18 cellular contexts compared by ENCODE assay signal in genomic region chr16:83789642-83790401, GRCh38. TPM values are rescaled to one million over a fixed set of nuclear protein-coding genes. Genes with fewer than 3 reads are reported as not detected.
DNase-seq lines count a peak whose midpoint lies in the region; ATAC-seq and TF ChIP-seq lines count a peak whose summit lies in the region.
"Had no signal": no experiment of that assay in that cellular context is flagged by ENCODE, and none has a peak within 500 bp of the region (broad histone marks: within the 10 kb centered on the region; RNA-seq: fewer than 3 reads in every experiment).

No MANE protein-coding gene starts in this region.

- H3K27me3 Mint-ChIP-seq in activated T-helper 17 cell treated with anti-CD3 and anti-CD28 coated beads, Interleukin-2, amount 50 U/mL, for 72 hours = peaks cover 17% of the 10 kb centered on the region
- peaks cover 4% of the 10 kb centered on the region for H3K27me3 Mint-ChIP-seq in glutamatergic neuron (ENCODE audit: unreplicated experiment)
- H3K27me3 Mint-ChIP-seq: CD4-positive, CD25-positive, alpha-beta regulatory T cell had no signal

- H3K27me3 ChIP-seq in Loucy (ENCODE audit: insufficient read depth, low read length, poor library complexity, severe bottlenecking) = no peaks in the 10 kb centered on the region

- no peaks in the 10 kb centered on the region for H3K36me3 Mint-ChIP-seq in activated T-helper 17 cell treated with anti-CD3 and anti-CD28 coated beads, Interleukin-2, amount 50 U/mL, for 72 hours (ENCODE audit: low read depth)
- peaks cover 5% of the 10 kb centered on the region for H3K36me3 Mint-ChIP-seq in glutamatergic neuron (ENCODE audit: unreplicated experiment)
- H3K36me3 Mint-ChIP-seq: CD4-positive, CD25-positive, alpha-beta regulatory T cell had no signal

- H3F3A ChIP-seq in Loucy (ENCODE audit: low read depth) = no peaks in the 10 kb centered on the region

- no peak overlapping the region for H3K4me2 ChIP-seq in Loucy (ENCODE audit: low read depth, low read length, poor library complexity, severe bottlenecking)
- H3K4me2 ChIP-seq: GM23338 had no signal

- H3K9me2 ChIP-seq in Loucy (replicated peaks; ENCODE audit: low read depth, low read length) = no peaks in the 10 kb centered on the region

- H3K36me3 ChIP-seq in Loucy (ENCODE audit: insufficient read depth, low read length) = no peaks in the 10 kb centered on the region
- H3K36me3 ChIP-seq: BE2C had no signal

- ATAC-seq in GM21717 (IDR thresholded peaks at IDR 0.05; ENCODE audit: unreplicated experiment) (peak; percentile 59), GM21447 (IDR thresholded peaks at IDR 0.05; ENCODE audit: unreplicated experiment) (no peak)
- ATAC-seq in activated T-helper 17 cell treated with anti-CD3 and anti-CD28 coated beads, Interleukin-2, amount 50 U/mL, for 72 hours (replicated peaks) = peak; percentile 62
- ATAC-seq: GM23338 had no signal

- no peaks in the 10 kb centered on the region for H3K9me3 Mint-ChIP-seq in activated T-helper 17 cell treated with anti-CD3 and anti-CD28 coated beads, Interleukin-2, amount 50 U/mL, for 72 hours
- H3K9me3 Mint-ChIP-seq in glutamatergic neuron (ENCODE audit: unreplicated experiment) = peaks cover 2% of the 10 kb centered on the region

- H3K4me1 Mint-ChIP-seq in activated T-helper 17 cell treated with anti-CD3 and anti-CD28 coated beads, Interleukin-2, amount 50 U/mL, for 72 hours = no peaks in the 10 kb centered on the region
- H3K4me1 Mint-ChIP-seq in glutamatergic neuron (ENCODE audit: low read depth, unreplicated experiment) = peaks cover 7% of the 10 kb centered on the region

- no peak overlapping the region for H3K4me3 Mint-ChIP-seq in activated T-helper 17 cell treated with anti-CD3 and anti-CD28 coated beads, Interleukin-2, amount 50 U/mL, for 72 hours
- no peak overlapping the region for H3K4me3 Mint-ChIP-seq in glutamatergic neuron (ENCODE audit: unreplicated experiment)
- H3K4me3 Mint-ChIP-seq: CD4-positive, CD25-positive, alpha-beta regulatory T cell; CD8-positive, alpha-beta memory T cell; GM23338 had no signal

- no peaks in the 10 kb centered on the region for H4K20me1 ChIP-seq in Loucy (ENCODE audit: insufficient read depth, low read length, poor library complexity, severe bottlenecking)

- H3K27ac Mint-ChIP-seq in activated T-helper 17 cell treated with anti-CD3 and anti-CD28 coated beads, Interleukin-2, amount 50 U/mL, for 72 hours = no peak overlapping the region
- no peak overlapping the region for H3K27ac Mint-ChIP-seq in glutamatergic neuron (ENCODE audit: unreplicated experiment)
- H3K27ac Mint-ChIP-seq: CD4-positive, CD25-positive, alpha-beta regulatory T cell; CD8-positive, alpha-beta memory T cell; GM23338 had no signal

- peaks cover 24% of the 10 kb centered on the region for H3K4me1 ChIP-seq in Loucy (ENCODE audit: insufficient read depth, low read length, poor library complexity, severe bottlenecking)
- H3K4me1 ChIP-seq: BE2C had no signal

- peak overlapping the region; percentile 52 for H3K9ac ChIP-seq in Loucy (ENCODE audit: low read depth, low read length, poor library complexity, severe bottlenecking)

- H3K4me3 ChIP-seq in Loucy (ENCODE audit: low read length, poor library complexity, severe bottlenecking) = no peak overlapping the region
- H3K4me3 ChIP-seq: GM23338 had no signal

- no peaks in the 10 kb centered on the region for H3K79me2 ChIP-seq in Loucy (ENCODE audit: insufficient read depth, low read length)

- TF ChIP-seq CTCF in Loucy (conservative IDR thresholded peaks at IDR 0.05; ENCODE audit: low read length) (no peak), glutamatergic neuron (IDR thresholded peaks at IDR 0.05; ENCODE audit: partially characterized antibody, unreplicated experiment) (no peak)

- no peaks in the 10 kb centered on the region for H3K9me3 ChIP-seq in Loucy (ENCODE audit: insufficient read depth, low read depth, low read length)
- H3K9me3 ChIP-seq: BE2C had no signal

- DNase-seq in glutamatergic neuron = no peak
- DNase-seq in T1000 (lab: John Stamatoyannopoulos, UW) = no peak
- DNase-seq: ACHN; BE2C; C1 segment of cervical spinal cord; CD4-positive, CD25-positive, alpha-beta regulatory T cell; CD8-positive, alpha-beta memory T cell; COR-L47; DMS 273 treated with DMSO at 0.1 percent for 48 hours; HCEC 1CT; IMR-90; Karpas-422; KBM-7 had no signal

- no peak overlapping the region for H2AFZ ChIP-seq in Loucy (ENCODE audit: low read length)
- H2AFZ ChIP-seq: GM23338 had no signal

RNA-seq across cellular contexts. Expression of gene HSBP1, which starts 18.0 kb away (rescaled TPM):
- 10 to 100 TPM; 47.9 to 75.3 TPM for total RNA-seq in activated T-helper 17 cell treated with anti-CD3 and anti-CD28 coated beads, Interleukin-2, amount 50 U/mL, for 72 hours
- 218 TPM for total RNA-seq in glutamatergic neuron (ENCODE audit: unreplicated experiment)
